In genomic region chr15:60006203-60006782, GRCh38 we compare ENCODE assay signal across 8 cellular contexts. TPM values are rescaled to one million over a fixed set of nuclear protein-coding genes. Genes with fewer than 3 reads are reported as not detected.
DNase-seq lines count a peak whose midpoint lies in the region; ATAC-seq and TF ChIP-seq lines count a peak whose summit lies in the region.

No MANE protein-coding gene starts in this region.

- TF ChIP-seq CTCF in GM23338 (conservative IDR thresholded peaks at IDR 0.05; ENCODE audit: low read depth in 2 of 2) (no peak), foreskin keratinocyte (conservative IDR thresholded peaks at IDR 0.05) (no peak)

- 0 out of 2 replicates have a peak, but pooled peaks cover 2% of the 10 kb centered on the region for H4K20me1 ChIP-seq in GM23338 (replicated peaks; ENCODE audit: insufficient read depth)

- H3K27me3 Mint-ChIP-seq in GM23338 (ENCODE audit: insufficient read depth, low read depth, poor library complexity), result peaks cover 50% of the 10 kb centered on the region
- peaks cover 92% of the 10 kb centered on the region for H3K27me3 Mint-ChIP-seq in activated T-cell treated with anti-CD3 and anti-CD28 coated beads, Interleukin-2, amount 50 U/mL, for 4 hours (ENCODE audit: low read depth)

- peak; percentile 52 for DNase-seq in D341Med (ENCODE audit: low spot score)
- peak; percentile 94 for DNase-seq in GM23338 (ENCODE audit: low spot score)
- DNase-seq in NCI-H69 (lab: John Stamatoyannopoulos, UW), result peak; percentile 81
- peak; percentile 63 for DNase-seq in activated T-cell treated with anti-CD3 and anti-CD28 coated beads, Interleukin-2, amount 50 U/mL, for 4 hours
- peak in 1 of 2 donors; percentile 25 for DNase-seq in foreskin keratinocyte
- DNase-seq in renal cortical epithelial cell (ENCODE audit: low read depth), result peak; percentile 6
- DNase-seq in mesenteric fat pad (ENCODE audit: low spot score), result no peak
- DNase-seq in T1000 (lab: John Stamatoyannopoulos, UW), result no peak

- ATAC-seq in GM23338 (peak; percentile 48), foreskin keratinocyte (peak; percentile 50)
- peak; percentile 58 to 66 for ATAC-seq in activated T-cell treated with anti-CD3 and anti-CD28 coated beads, Interleukin-2, amount 50 U/mL, for 4 hours

- H3K27ac ChIP-seq in GM23338 (ENCODE audit: low read depth) (peak overlapping the region; percentile 28), foreskin keratinocyte (no peak overlapping the region)

- H3K36me3 Mint-ChIP-seq in GM23338 (ENCODE audit: low read depth), result no peaks in the 10 kb centered on the region; the same call in 1 of the 3 replicates
- H3K36me3 Mint-ChIP-seq in activated T-cell treated with anti-CD3 and anti-CD28 coated beads, Interleukin-2, amount 50 U/mL, for 4 hours (ENCODE audit: insufficient read depth), result peaks cover 2% of the 10 kb centered on the region

- peak overlapping the region; percentile 35; the same call in 1 of the 2 replicates for H2AFZ ChIP-seq in GM23338

- peaks cover 55% of the 10 kb centered on the region for H3K4me1 ChIP-seq in GM23338 (ENCODE audit: insufficient read depth)
- no peaks in the 10 kb centered on the region for H3K4me1 ChIP-seq in foreskin keratinocyte

- peaks cover 21% of the 10 kb centered on the region for H3K79me2 ChIP-seq in GM23338 (replicated peaks; ENCODE audit: insufficient read depth)

- H3K36me3 ChIP-seq in GM23338 (ENCODE audit: insufficient read depth), result no peaks in the 10 kb centered on the region

- H3K4me3 ChIP-seq in GM23338, result peak overlapping the region; percentile 82

- peak overlapping the region; percentile 79 for H3K4me3 Mint-ChIP-seq in GM23338
- H3K4me3 Mint-ChIP-seq in activated T-cell treated with anti-CD3 and anti-CD28 coated beads, Interleukin-2, amount 50 U/mL, for 4 hours, result peak overlapping the region; percentile 87

- H3K9me3 Mint-ChIP-seq in GM23338, result no peaks in the 10 kb centered on the region
- H3K9me3 Mint-ChIP-seq in activated T-cell treated with anti-CD3 and anti-CD28 coated beads, Interleukin-2, amount 50 U/mL, for 4 hours, result peaks cover 14% of the 10 kb centered on the region

- peak overlapping the region; percentile 91 for H3K27ac Mint-ChIP-seq in GM23338

- H3F3A ChIP-seq in GM23338 (replicated peaks; ENCODE audit: low read depth), result peaks cover 13% of the 10 kb centered on the region

- peaks cover 53% of the 10 kb centered on the region for H3K27me3 ChIP-seq in GM23338 (ENCODE audit: insufficient read depth)
- peaks cover 100% of the 10 kb centered on the region for H3K27me3 ChIP-seq in foreskin keratinocyte

- H3K9me2 ChIP-seq in GM23338 (ENCODE audit: insufficient read depth), result no peaks in the 10 kb centered on the region

- H3K4me2 ChIP-seq in GM23338, result peak overlapping the region; percentile 93

- H3K4me1 Mint-ChIP-seq in GM23338, result peaks cover 67% of the 10 kb centered on the region
- peaks cover 35% of the 10 kb centered on the region for H3K4me1 Mint-ChIP-seq in activated T-cell treated with anti-CD3 and anti-CD28 coated beads, Interleukin-2, amount 50 U/mL, for 4 hours (ENCODE audit: low read depth)

TF ChIP-seq in GM23338, 12 proteins besides CTCF, POLR2A, EP300 and RAD21 (continues in another document):
- TF ChIP-seq JUNB (IDR thresholded peaks at IDR 0.05; ENCODE audit: unreplicated experiment) (no peak), POLR2AphosphoS5 (IDR thresholded peaks at IDR 0.05; ENCODE audit: low read depth) (no peak), STAT1 (IDR thresholded peaks at IDR 0.05; ENCODE audit: unreplicated experiment) (no peak), REST (IDR thresholded peaks at IDR 0.05; ENCODE audit: unreplicated experiment) (no peak), ZNF331 (CRISPR knock-in tag; IDR thresholded peaks at IDR 0.05; ENCODE audit: low read depth) (no peak), EZH2phosphoT487 (IDR thresholded peaks at IDR 0.05; ENCODE audit: unreplicated experiment) (no peak), CREB1 (CRISPR knock-in tag; IDR thresholded peaks at IDR 0.05; ENCODE audit: low read depth) (no peak), ZNF114 (CRISPR knock-in tag; IDR thresholded peaks at IDR 0.05) (no peak)

RNA-seq across cellular contexts. Expression of gene FOXB1, which starts 2.2 kb away (rescaled TPM):
- total RNA-seq in GM23338 (2014; rRNA removed; shearing (Covaris generic)), result 3.1 and 4.7 TPM in 2 replicates
- polyA plus RNA-seq in GM23338 (2016; fragmentation: Nextera tagmentation; extraction: Ambion mirVana), result 5.4 and 6.7 TPM in 2 replicates
- under 1 TPM; 0.26 to 0.46 (median 0.27) TPM for total RNA-seq in activated T-cell treated with anti-CD3 and anti-CD28 coated beads, Interleukin-2, amount 50 U/mL, for 4 hours
- not detected in 2 replicates for total RNA-seq in foreskin keratinocyte
- not detected in 2 replicates for polyA plus RNA-seq in foreskin keratinocyte
- not detected in 2 replicates for total RNA-seq in renal cortical epithelial cell
- not detected for total RNA-seq in mesenteric fat pad

Comparison
In these comparisons a context has a peak if more than half of its experiments do, and no peak if none do; other contexts are left out.
1. DNase-seq: peak in D341Med (single experiment), GM23338 (single experiment), NCI-H69 (single experiment), activated T-cell treated with anti-CD3 and anti-CD28 coated beads, Interleukin-2, amount 50 U/mL, for 4 hours (single experiment) and renal cortical epithelial cell (single experiment); none in mesenteric fat pad (single experiment) and T1000 (single experiment).
2. Peak in every context shown above with its lines, with median percentiles within 50 percentile points of each other: ATAC-seq.